Comparison of ENCODE assay signal across 1 cellular context in the genomic region with DNA sequence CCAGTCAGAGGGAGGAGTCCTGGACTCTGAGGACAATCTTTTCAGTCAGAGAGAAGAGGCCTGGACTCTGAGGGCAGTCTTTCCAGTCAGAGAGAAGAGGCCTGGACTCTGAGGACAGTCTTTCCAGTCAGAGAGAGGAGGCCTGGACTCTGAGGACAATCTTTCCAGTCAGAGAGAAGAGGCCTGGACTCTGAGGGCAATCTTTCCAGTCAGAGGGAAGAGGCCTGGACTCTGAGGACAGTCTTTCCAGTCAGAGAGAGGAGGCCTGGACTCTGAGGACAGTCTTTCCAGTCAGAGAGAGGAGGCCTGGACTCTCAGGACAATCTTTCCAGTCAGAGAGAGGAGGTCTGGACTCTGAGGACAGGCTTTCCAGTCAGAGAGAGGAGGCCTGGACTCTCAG. TPM values are rescaled to one million over a fixed set of nuclear protein-coding genes. Genes with fewer than 3 reads are reported as not detected.
"Had no signal": no experiment of that assay in that cellular context is flagged by ENCODE, and none has a peak within 500 bp of the region (broad histone marks: within the 10 kb centered on the region; RNA-seq: fewer than 3 reads in every experiment).

No MANE protein-coding gene starts in this region.

RNA-seq across cellular contexts. Expression of a gene that starts 26.5 kb away (rescaled TPM):
- polyA plus RNA-seq: neural cell had no signal
